27 cellular contexts compared by ENCODE assay signal in genomic region chr9:84305452-84306131, GRCh38. TPM values are rescaled to one million over a fixed set of nuclear protein-coding genes. Genes with fewer than 3 reads are reported as not detected.
"Had no signal": no experiment of that assay in that cellular context is flagged by ENCODE, and none has a peak within 500 bp of the region (broad histone marks: within the 10 kb centered on the region; RNA-seq: fewer than 3 reads in every experiment).

No MANE protein-coding gene starts in this region.

- DNase-seq: activated CD4-positive, alpha-beta T cell treated with anti-CD3 and anti-CD28 coated beads, Interleukin-2, amount 50 U/mL, for 4 hours; activated CD4-positive, CD25-positive, alpha-beta regulatory T cell treated with anti-CD3 and anti-CD28 coated beads, Interleukin-2, amount 50 U/mL, for 72 hours; activated CD8-positive, alpha-beta memory T cell treated with anti-CD3 and anti-CD28 coated beads for 24 hours; activated gamma-delta T cell; anterior cingulate cortex; body of pancreas; effector memory CD4-positive, alpha-beta T cell; hippocampal formation; left cardiac atrium; mammary epithelial cell; naive B cell; nephron progenitor cell; nucleus accumbens; pancreas; sigmoid colon; small intestine; stimulated activated CD4-positive, alpha-beta T cell treated with anti-CD3 and anti-CD28 coated beads, Interleukin-4, amount 100 ng/mL, for 24 hours; SW 1271; T-helper 9 cell; trophoblast cell; WERI-Rb-1 had no signal

- H3K27ac Mint-ChIP-seq: activated naive CD8-positive, alpha-beta T cell; nephron progenitor cell; stimulated activated effector memory CD8-positive, alpha-beta T cell treated with anti-CD3 and anti-CD28 coated beads, Interleukin-12 subunit alpha, Interleukin-12 subunit beta, amount 100 ng/mL, for 72 hours; stimulated activated naive CD8-positive, alpha-beta T cell treated with anti-CD3 and anti-CD28 coated beads, Interleukin-15, Interleukin-2, amounts not matched to agents 100 ng/mL and 50 ng/mL, for 24 hours; T-helper 1 cell treated with Interleukin-12 subunit alpha and Interleukin-12 subunit beta and Interleukin-4 antibody, amounts not matched to agents 30 μg/mL and 1 μg/mL, for 36 hours had no signal

- H3K27me3 Mint-ChIP-seq: activated naive CD8-positive, alpha-beta T cell; stimulated activated naive CD8-positive, alpha-beta T cell treated with anti-CD3 and anti-CD28 coated beads, Interleukin-15, Interleukin-2, amounts not matched to agents 100 ng/mL and 50 ng/mL, for 24 hours had no signal

- H3K9me3 Mint-ChIP-seq: naive B cell; stimulated activated effector memory CD8-positive, alpha-beta T cell treated with anti-CD3 and anti-CD28 coated beads, Interleukin-12 subunit alpha, Interleukin-12 subunit beta, amount 100 ng/mL, for 72 hours; stimulated activated naive CD8-positive, alpha-beta T cell treated with anti-CD3 and anti-CD28 coated beads, Interleukin-15, Interleukin-2, amounts not matched to agents 100 ng/mL and 50 ng/mL, for 24 hours had no signal

- H3K36me3 Mint-ChIP-seq: activated naive CD8-positive, alpha-beta T cell; naive B cell; stimulated activated effector memory CD8-positive, alpha-beta T cell treated with anti-CD3 and anti-CD28 coated beads, Interleukin-12 subunit alpha, Interleukin-12 subunit beta, amount 100 ng/mL, for 72 hours had no signal

- H3K4me3 Mint-ChIP-seq: activated naive CD8-positive, alpha-beta T cell; naive B cell; nephron progenitor cell; stimulated activated effector memory CD8-positive, alpha-beta T cell treated with anti-CD3 and anti-CD28 coated beads, Interleukin-12 subunit alpha, Interleukin-12 subunit beta, amount 100 ng/mL, for 72 hours; stimulated activated naive CD8-positive, alpha-beta T cell treated with anti-CD3 and anti-CD28 coated beads, Interleukin-15, Interleukin-2, amounts not matched to agents 100 ng/mL and 50 ng/mL, for 24 hours; T-helper 1 cell treated with Interleukin-12 subunit alpha and Interleukin-12 subunit beta and Interleukin-4 antibody, amounts not matched to agents 30 μg/mL and 1 μg/mL, for 36 hours had no signal

- H3K4me1 Mint-ChIP-seq: naive B cell; stimulated activated effector memory CD8-positive, alpha-beta T cell treated with anti-CD3 and anti-CD28 coated beads, Interleukin-12 subunit alpha, Interleukin-12 subunit beta, amount 100 ng/mL, for 72 hours had no signal

- ATAC-seq: body of pancreas; gastroesophageal sphincter; left cardiac atrium; pancreas; stimulated activated effector memory CD8-positive, alpha-beta T cell treated with anti-CD3 and anti-CD28 coated beads, Interleukin-12 subunit alpha, Interleukin-12 subunit beta, amount 100 ng/mL, for 72 hours had no signal

RNA-seq across cellular contexts. Expression of gene SLC28A3, which starts 35.0 kb away (rescaled TPM):
- total RNA-seq: dermis microvascular lymphatic vessel endothelial cell, sigmoid colon had no signal
